ENCODE assay signal across 22 cellular contexts in the genomic region with DNA sequence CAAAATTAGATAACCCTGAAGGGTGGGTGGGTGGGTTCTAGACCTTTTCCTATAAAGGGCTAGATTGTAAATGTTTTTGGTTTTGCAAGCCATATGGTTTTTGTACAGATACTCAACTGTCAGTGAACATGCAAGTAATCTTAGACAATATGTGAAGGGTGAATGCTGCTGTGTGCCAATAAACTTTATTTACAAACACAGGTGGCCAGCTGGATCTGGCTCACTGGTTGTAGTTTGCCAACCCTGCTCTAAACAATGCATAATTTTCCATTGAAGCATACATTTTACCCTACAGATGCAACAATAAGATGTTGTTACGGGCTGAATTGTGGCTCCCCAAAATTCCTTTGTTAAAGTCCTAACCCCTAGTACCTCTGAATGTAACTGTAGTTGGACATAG. TPM values are rescaled to one million over a fixed set of nuclear protein-coding genes. Genes with fewer than 3 reads are reported as not detected.
A peak's percentile ranks its signal among the peaks of the same experiment; 100 is the strongest.
DNase-seq lines count a peak whose midpoint lies in the region; ATAC-seq and TF ChIP-seq lines count a peak whose summit lies in the region.
"Had no signal": no experiment of that assay in that cellular context is flagged by ENCODE, and none has a peak within 500 bp of the region (broad histone marks: within the 10 kb centered on the region; RNA-seq: fewer than 3 reads in every experiment).

No MANE protein-coding gene starts in this region.

- H3K9me3 ChIP-seq in BLaER1 = no peaks in the 10 kb centered on the region
- H3K9me3 ChIP-seq: A549, HAP-1, Peyer's patch had no signal

- H3K36me3 Mint-ChIP-seq in HFFc6 (ENCODE audit: low read depth) = no peaks in the 10 kb centered on the region
- H3K36me3 Mint-ChIP-seq in activated T-helper 1 cell treated with anti-CD3 and anti-CD28 coated beads, Interleukin-12 subunit alpha, Interleukin-12 subunit beta, Interleukin-2, Interleukin-4 antibody, amounts not matched to agents 30 ng/mL and 10 ng/mL and 1 ng/mL, durations not matched to agents 14 hours and 24 hours and 36 hours (ENCODE audit: low read depth) = peaks cover 11% of the 10 kb centered on the region
- H3K36me3 Mint-ChIP-seq: CD14-positive monocyte; CD8-positive, alpha-beta memory T cell had no signal

- H3K4me1 Mint-ChIP-seq in HFFc6 (ENCODE audit: low read depth) = peaks cover 77% of the 10 kb centered on the region
- peaks cover 79% of the 10 kb centered on the region for H3K4me1 Mint-ChIP-seq in activated T-helper 1 cell treated with anti-CD3 and anti-CD28 coated beads, Interleukin-12 subunit alpha, Interleukin-12 subunit beta, Interleukin-2, Interleukin-4 antibody, amounts not matched to agents 30 ng/mL and 10 ng/mL and 1 ng/mL, durations not matched to agents 14 hours and 24 hours and 36 hours (ENCODE audit: low read depth)

- peaks cover 91% of the 10 kb centered on the region for H3K4me1 ChIP-seq in BLaER1

- no peaks in the 10 kb centered on the region for H3K27me3 ChIP-seq in BLaER1
- H3K27me3 ChIP-seq: Peyer's patch had no signal

- H3K4me3 ChIP-seq in BLaER1 = no peak overlapping the region
- H3K4me3 ChIP-seq: A549, HAP-1, Peyer's patch had no signal

- H3K36me3 ChIP-seq in BLaER1 = no peaks in the 10 kb centered on the region
- H3K36me3 ChIP-seq: HAP-1, Peyer's patch had no signal

- H3K27me3 Mint-ChIP-seq in HFFc6 (ENCODE audit: insufficient read depth) = peaks cover 1% of the 10 kb centered on the region; the same call in 1 of the 2 replicates
- no peaks in the 10 kb centered on the region for H3K27me3 Mint-ChIP-seq in activated T-helper 1 cell treated with anti-CD3 and anti-CD28 coated beads, Interleukin-12 subunit alpha, Interleukin-12 subunit beta, Interleukin-2, Interleukin-4 antibody, amounts not matched to agents 30 ng/mL and 10 ng/mL and 1 ng/mL, durations not matched to agents 14 hours and 24 hours and 36 hours (ENCODE audit: insufficient read depth)

- ATAC-seq in left lobe of liver = peak; percentile 34
- ATAC-seq: A549 had no signal

- H3K27ac ChIP-seq in BLaER1 = peak overlapping the region; percentile 90
- H3K27ac ChIP-seq: Peyer's patch had no signal

- H3K27ac Mint-ChIP-seq in HFFc6 = peak overlapping the region; percentile 48; the same call in 1 of the 2 replicates
- peak overlapping the region; percentile 77 for H3K27ac Mint-ChIP-seq in activated T-helper 1 cell treated with anti-CD3 and anti-CD28 coated beads, Interleukin-12 subunit alpha, Interleukin-12 subunit beta, Interleukin-2, Interleukin-4 antibody, amounts not matched to agents 30 ng/mL and 10 ng/mL and 1 ng/mL, durations not matched to agents 14 hours and 24 hours and 36 hours
- H3K27ac Mint-ChIP-seq: CD8-positive, alpha-beta memory T cell had no signal

- H3K9ac ChIP-seq in BLaER1 = no peak overlapping the region

- no peak for TF ChIP-seq CTCF in HFFc6 (IDR thresholded peaks at IDR 0.05)

- H3K4me2 ChIP-seq in BLaER1 = peak overlapping the region; percentile 89

- DNase-seq in HFFc6 = no peak
- no peak for DNase-seq in activated T-helper 1 cell treated with anti-CD3 and anti-CD28 coated beads, Interleukin-12 subunit alpha, Interleukin-12 subunit beta, Interleukin-2, Interleukin-4 antibody, amounts not matched to agents 30 ng/mL and 10 ng/mL and 1 ng/mL, durations not matched to agents 14 hours and 24 hours and 36 hours (ENCODE audit: low spot score)
- DNase-seq in left lobe of liver (ENCODE audit: low spot score) = no peak
- no peak for DNase-seq in COLO829 (ENCODE audit: low spot score)
- no peak for DNase-seq in NCI-H524 (lab: John Stamatoyannopoulos, UW)
- no peak for DNase-seq in stimulated activated CD4-positive, alpha-beta T cell treated with anti-CD3 and anti-CD28 coated beads, Interleukin-4, amount 100 ng/mL, for 1 hour
- DNase-seq: Calu3; CD8-positive, alpha-beta memory T cell; DMS79 treated with DMSO at 0.1 percent for 48 hours; GOT3; NCI-H1092 treated with DMSO at 0.1 percent for 48 hours; NCI-H1436; NCI-H187; NCI-H2081 treated with DMSO at 0.1 percent for 48 hours; NCI-H446 treated with DMSO at 0.1 percent for 48 hours; NCI-H526 treated with DMSO at 0.1 percent for 48 hours; Peyer's patch; SHP77 treated with DMSO at 0.1 percent for 48 hours had no signal

- intact Hi-C loops in activated T-helper 1 cell treated with anti-CD3 and anti-CD28 coated beads, Interleukin-12 subunit alpha, Interleukin-12 subunit beta, Interleukin-2, Interleukin-4 antibody, amounts not matched to agents 30 ng/mL and 10 ng/mL and 1 ng/mL, durations not matched to agents 14 hours and 24 hours and 36 hours (cut with micrococcal nuclease) = no loop called here

- H3K9me3 Mint-ChIP-seq in HFFc6 = no peaks in the 10 kb centered on the region
- peaks cover 5% of the 10 kb centered on the region for H3K9me3 Mint-ChIP-seq in activated T-helper 1 cell treated with anti-CD3 and anti-CD28 coated beads, Interleukin-12 subunit alpha, Interleukin-12 subunit beta, Interleukin-2, Interleukin-4 antibody, amounts not matched to agents 30 ng/mL and 10 ng/mL and 1 ng/mL, durations not matched to agents 14 hours and 24 hours and 36 hours
- H3K9me3 Mint-ChIP-seq: CD14-positive monocyte; CD8-positive, alpha-beta memory T cell had no signal

- no peaks in the 10 kb centered on the region for H4K20me1 ChIP-seq in BLaER1

- H3K4me3 Mint-ChIP-seq in HFFc6 = no peak overlapping the region
- H3K4me3 Mint-ChIP-seq in activated T-helper 1 cell treated with anti-CD3 and anti-CD28 coated beads, Interleukin-12 subunit alpha, Interleukin-12 subunit beta, Interleukin-2, Interleukin-4 antibody, amounts not matched to agents 30 ng/mL and 10 ng/mL and 1 ng/mL, durations not matched to agents 14 hours and 24 hours and 36 hours = no peak overlapping the region
- H3K4me3 Mint-ChIP-seq: CD14-positive monocyte; CD8-positive, alpha-beta memory T cell had no signal

RNA-seq across cellular contexts. Expression of a gene that starts 18.6 kb away (rescaled TPM):
- total RNA-seq in HFFc6 (2021; fragmentation: NEBNext Ultra II Directional; extraction: Animal tissue kit (Norgen Biotek cat#: 25700)) = 10 to 100 TPM in 4 of 6 experiments, 1 to 10 TPM in 2; 8.1 to 12.8 (median 11.0) TPM
- total RNA-seq in activated T-helper 1 cell treated with anti-CD3 and anti-CD28 coated beads, Interleukin-12 subunit alpha, Interleukin-12 subunit beta, Interleukin-2, Interleukin-4 antibody, amounts not matched to agents 30 ng/mL and 10 ng/mL and 1 ng/mL, durations not matched to agents 14 hours and 24 hours and 36 hours = 71.7 and 78.9 TPM in 2 replicates
- total RNA-seq in left lobe of liver = 7.8 TPM
